Comparison of ENCODE assay signal across 25 cellular contexts in genomic region chr14:66815687-66816086, GRCh38.
"Had no signal": no experiment of that assay in that cellular context is flagged by ENCODE, and none has a peak within 500 bp of the region (broad histone marks: within the 10 kb centered on the region; RNA-seq: fewer than 3 reads in every experiment).

No MANE protein-coding gene starts in this region.

- H3K4me1 ChIP-seq: SJSA1 had no signal

- H3K36me3 ChIP-seq: MG63, SJSA1 had no signal

- H3K9me3 ChIP-seq: MG63, SJSA1 had no signal

- H3K27ac ChIP-seq: SJSA1, SK-N-MC had no signal

- H3K4me3 ChIP-seq: MG63, SJSA1, SK-N-MC had no signal

- DNase-seq: IMR-90, Karpas-422, KG1, MG63, NCI-H1092, NCI-H1105 treated with DMSO at 0.1 percent for 48 hours, NCI-H1417 treated with DMSO at 0.1 percent for 48 hours, NCI-H146, NCI-H1694 treated with DMSO at 0.1 percent for 48 hours, NCI-H1930, NCI-H2081, NCI-H2171, NCI-H226, NCI-H446, NCI-H510A, NCI-H524 treated with DMSO at 0.1 percent for 48 hours, NCI-H69, NCI-H774, Right ventricle myocardium superior, RPMI8226, SIG-M5 had no signal

- FAIRE-seq: HepG2, RCC 7860 had no signal

- H3K27me3 ChIP-seq: MG63, SJSA1 had no signal
